23 cellular contexts compared by ENCODE assay signal in genomic region chr1:91669584-91670350, GRCh38.
"Had no signal": no experiment of that assay in that cellular context is flagged by ENCODE, and none has a peak within 500 bp of the region (broad histone marks: within the 10 kb centered on the region; RNA-seq: fewer than 3 reads in every experiment).

No MANE protein-coding gene starts in this region.

- H3K27me3 Mint-ChIP-seq: activated CD4-positive, alpha-beta memory T cell treated with anti-CD3 and anti-CD28 coated beads for 36 hours; activated naive CD8-positive, alpha-beta T cell treated with anti-CD3 and anti-CD28 coated beads, Interleukin-2, amount 10 ng/mL, durations not matched to agents 7 days and 5 days; effector memory CD8-positive, alpha-beta T cell had no signal

- ATAC-seq: effector memory CD8-positive, alpha-beta T cell; gastrocnemius medialis; mucosa of descending colon; right cardiac atrium; stimulated activated naive CD8-positive, alpha-beta T cell treated with anti-CD3 and anti-CD28 coated beads, Interleukin-15, Interleukin-2, amounts not matched to agents 100 U/mL and 50 U/mL, for 24 hours had no signal

- DNase-seq: activated B cell treated with CpG ODN at 0.5 μM for 24 hours; activated CD4-positive, alpha-beta memory T cell treated with anti-CD3 and anti-CD28 coated beads for 36 hours; activated CD4-positive, alpha-beta T cell treated with anti-CD3 and anti-CD28 coated beads for 4 hours; activated CD8-positive, alpha-beta memory T cell treated with anti-CD3 and anti-CD28 coated beads, Interleukin-2, amount 50 U/mL, for 48 hours; activated effector memory CD4-positive, alpha-beta T cell treated with anti-CD3 and anti-CD28 coated beads, Interleukin-2, amount 50 U/mL, for 16 hours; activated naive CD4-positive, alpha-beta T cell treated with anti-CD3 and anti-CD28 coated beads for 36 hours; activated naive CD8-positive, alpha-beta T cell treated with anti-CD3 and anti-CD28 coated beads, Interleukin-2, amount 10 ng/mL, durations not matched to agents 7 days and 5 days; amniotic stem cell; brain microvascular endothelial cell; cortex of kidney; effector memory CD8-positive, alpha-beta T cell; erythroblast; gastrocnemius medialis; glutamatergic neuron; islet precursor cell; left ventricle myocardium inferior; mucosa of descending colon; nucleus accumbens; right cardiac atrium; spleen; stimulated activated naive CD8-positive, alpha-beta T cell treated with anti-CD3 and anti-CD28 coated beads, Interleukin-15, Interleukin-2, amounts not matched to agents 100 U/mL and 50 U/mL, for 24 hours; testis; transverse colon had no signal

- H3K9me3 ChIP-seq: gastrocnemius medialis, left ventricle myocardium inferior, mucosa of descending colon, spleen, testis, transverse colon had no signal

- H3K4me1 Mint-ChIP-seq: activated B cell treated with CpG ODN at 0.5 μM for 24 hours had no signal

- H3K36me3 Mint-ChIP-seq: activated CD4-positive, alpha-beta memory T cell treated with anti-CD3 and anti-CD28 coated beads for 36 hours; activated naive CD8-positive, alpha-beta T cell treated with anti-CD3 and anti-CD28 coated beads, Interleukin-2, amount 10 ng/mL, durations not matched to agents 7 days and 5 days had no signal

- H3K9me3 Mint-ChIP-seq: activated B cell treated with CpG ODN at 0.5 μM for 24 hours; activated CD4-positive, alpha-beta memory T cell treated with anti-CD3 and anti-CD28 coated beads for 36 hours; activated naive CD4-positive, alpha-beta T cell treated with anti-CD3 and anti-CD28 coated beads for 36 hours; effector memory CD8-positive, alpha-beta T cell had no signal

- H3K27ac Mint-ChIP-seq: activated B cell treated with CpG ODN at 0.5 μM for 24 hours; activated CD4-positive, alpha-beta memory T cell treated with anti-CD3 and anti-CD28 coated beads for 36 hours; activated naive CD4-positive, alpha-beta T cell treated with anti-CD3 and anti-CD28 coated beads for 36 hours; activated naive CD8-positive, alpha-beta T cell treated with anti-CD3 and anti-CD28 coated beads, Interleukin-2, amount 10 ng/mL, durations not matched to agents 7 days and 5 days; effector memory CD8-positive, alpha-beta T cell had no signal

- H3K4me3 Mint-ChIP-seq: activated B cell treated with CpG ODN at 0.5 μM for 24 hours; activated CD4-positive, alpha-beta memory T cell treated with anti-CD3 and anti-CD28 coated beads for 36 hours; activated naive CD4-positive, alpha-beta T cell treated with anti-CD3 and anti-CD28 coated beads for 36 hours; activated naive CD8-positive, alpha-beta T cell treated with anti-CD3 and anti-CD28 coated beads, Interleukin-2, amount 10 ng/mL, durations not matched to agents 7 days and 5 days; effector memory CD8-positive, alpha-beta T cell had no signal
